ENCODE assay signal across 9 cellular contexts in the genomic region with DNA sequence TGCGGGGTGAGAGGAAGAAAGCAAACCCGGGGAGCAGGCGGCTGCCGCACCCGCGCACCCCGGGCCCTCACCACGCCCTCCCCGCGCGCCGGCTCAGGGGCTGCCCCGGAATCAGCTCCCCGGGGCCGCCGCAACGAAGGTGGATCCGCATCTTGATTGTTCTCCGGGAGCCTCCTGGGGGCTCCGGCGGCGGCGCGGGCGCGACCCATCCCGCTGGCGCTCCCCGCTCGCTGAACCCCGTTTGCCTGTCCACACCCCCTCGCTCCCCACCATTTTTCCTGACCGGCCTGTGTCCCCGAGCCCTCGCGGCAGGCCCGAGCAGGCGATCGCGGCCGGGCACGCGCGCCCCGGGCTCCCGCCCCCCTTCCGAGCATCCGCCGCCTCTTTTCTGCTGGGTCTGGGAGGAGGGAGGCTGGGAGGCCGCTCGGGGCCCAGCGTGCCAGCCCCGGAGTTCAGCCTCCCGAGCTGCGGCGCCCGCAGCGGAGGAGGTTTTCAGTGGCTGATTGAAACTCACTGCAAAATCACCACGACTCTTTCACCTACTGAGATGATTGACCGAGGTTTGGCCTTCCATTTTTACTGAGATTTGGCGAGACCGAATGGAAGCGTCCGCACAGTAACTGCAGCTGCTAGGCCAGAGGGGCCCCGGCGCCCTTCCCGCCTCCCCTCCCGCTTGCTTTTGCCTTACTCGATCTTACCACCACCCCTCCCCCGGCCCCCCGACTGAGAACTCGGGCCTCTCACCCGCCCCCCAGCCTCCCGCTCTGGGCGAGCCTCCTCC. TPM values are rescaled to one million over a fixed set of nuclear protein-coding genes. Genes with fewer than 3 reads are reported as not detected.
DNase-seq lines count a peak whose midpoint lies in the region; ATAC-seq and TF ChIP-seq lines count a peak whose summit lies in the region.
"Had no signal": no experiment of that assay in that cellular context is flagged by ENCODE, and none has a peak within 500 bp of the region (broad histone marks: within the 10 kb centered on the region; RNA-seq: fewer than 3 reads in every experiment).

No MANE protein-coding gene starts in this region.

- WGBS in thyroid gland, 2 donors, result 4 to 5% methylated on average over 20 to 43 of the region's 75 CpGs
- WGBS in prostate gland, result 2% methylated on average over 55 of the region's 75 CpGs

- H3K79me2 ChIP-seq in OCI-LY7 (ENCODE audit: insufficient read depth, low read depth, low read length), result peaks cover 55% of the 10 kb centered on the region

- H3K9me2 ChIP-seq in OCI-LY7 (ENCODE audit: insufficient read depth, low read length), result no peaks in the 10 kb centered on the region

- H3K4me3 ChIP-seq in H7 (ENCODE audit: insufficient read depth, low read depth, low read length) (peak overlapping the region; percentile 90), OCI-LY7 (ENCODE audit: low read depth, low read length, poor library complexity, severe bottlenecking) (peak overlapping the region; percentile 74), stomach smooth muscle (ENCODE audit: low read length in 2 of 2) (peak overlapping the region; percentile 35 to 62), thyroid gland (replicated peaks in 1 of 3) (peak overlapping the region in 1 of 3 donors; percentile 18), prostate gland (peak overlapping the region in 1 of 2 donors; percentile 23)

- TF ChIP-seq CTCF in OCI-LY7 (conservative IDR thresholded peaks at IDR 0.05; ENCODE audit: low read length) (no peak), thyroid gland (IDR thresholded peaks at IDR 0.05) (no peak), prostate gland (IDR thresholded peaks at IDR 0.05) (no peak)

- no TSS peak for BruUV-seq in OCI-LY7 (replicated peaks; lab: Mats Ljungman, UMichigan)

- POLR2A ChIA-PET in OCI-LY7 (lab: Charles Lee), result interaction anchor here (0.6 to 3.9 kb wide), 4 partner anchors 15 to 648 kb away, joined by 3 to 29 read pairs (median 4); no protein-coding TSS in a partner anchor

- no peak overlapping the region; the same call in 1 of the 2 replicates for H2AFZ ChIP-seq in OCI-LY7 (ENCODE audit: low read length)

- H3K4me1 ChIP-seq in OCI-LY7 (ENCODE audit: insufficient read depth, low read length, poor library complexity, severe bottlenecking) (peaks cover 46% of the 10 kb centered on the region), stomach smooth muscle (ENCODE audit: control insufficient read depth, insufficient read depth, low read length) (peaks cover 21% of the 10 kb centered on the region), thyroid gland (peaks cover 33 to 36% of the 10 kb centered on the region in 2 donors), prostate gland (replicated peaks) (peaks cover 6% of the 10 kb centered on the region)

- peak; percentile 68 for ATAC-seq in left ventricle myocardium superior
- no peak for ATAC-seq in activated CD4-positive, CD25-positive, alpha-beta regulatory T cell treated with anti-CD3 and anti-CD28 coated beads, Interleukin-2, amount 50 U/mL, for 24 hours

- H3K9ac ChIP-seq in stomach smooth muscle (ENCODE audit: low read length in 2 of 2), result no peak overlapping the region

- CTCF ChIA-PET in OCI-LY7 (lab: Charles Lee; ENCODE audit: unreplicated experiment), result interaction anchor here (0.6 kb wide), 2 partner anchors 649 to 1156 kb away, joined by 6 to 13 read pairs; no protein-coding TSS in a partner anchor

- peak overlapping the region; percentile 94 for H3K27ac ChIP-seq in OCI-LY7 (ENCODE audit: low read depth, low read length, poor library complexity, severe bottlenecking)
- H3K27ac ChIP-seq in stomach smooth muscle (ENCODE audit: low read length), result no peak overlapping the region
- no peak overlapping the region for H3K27ac ChIP-seq in thyroid gland
- no peak overlapping the region for H3K27ac ChIP-seq in prostate gland
- H3K27ac ChIP-seq: HL-60 had no signal

- H4K20me1 ChIP-seq in OCI-LY7 (ENCODE audit: insufficient read depth, low read length), result no peaks in the 10 kb centered on the region

- H3K36me3 ChIP-seq in H7 (replicated peaks; ENCODE audit: control insufficient read depth, insufficient read depth, low read length) (no peaks in the 10 kb centered on the region), OCI-LY7 (ENCODE audit: insufficient read depth, low read length) (peaks cover 10% of the 10 kb centered on the region), stomach smooth muscle (ENCODE audit: control insufficient read depth in 2 of 2, insufficient read depth in 2 of 2, low read length in 2 of 2) (no peaks in the 10 kb centered on the region), thyroid gland (no peaks in the 10 kb centered on the region), prostate gland (no peaks in the 10 kb centered on the region)

- intact Hi-C loops in OCI-LY7 (cut with micrococcal nuclease; ENCODE audit: unreplicated experiment), result loop anchor here (1.0 to 5.0 kb wide), 5 partner anchors 613 to 1355 kb away; no protein-coding TSS in a partner anchor
- intact Hi-C loops in left ventricle myocardium superior (cut with micrococcal nuclease), result no loop called here
- intact Hi-C loops in thyroid gland (cut with DNase I), result no loop called here
- intact Hi-C loops in prostate gland (cut with DNase I), result no loop called here

- no peak for TF ChIP-seq POLR2A in thyroid gland (IDR thresholded peaks at IDR 0.05)
- no peak for TF ChIP-seq POLR2A in prostate gland (IDR thresholded peaks at IDR 0.05)

- H3K27me3 ChIP-seq in H7 (ENCODE audit: control insufficient read depth, insufficient read depth, low read length) (peaks cover 13% of the 10 kb centered on the region; the same call in 1 of the 2 replicates), stomach smooth muscle (ENCODE audit: control insufficient read depth in 1 of 2, insufficient read depth in 2 of 2, low read length in 2 of 2) (peaks cover 32 to 86% of the 10 kb centered on the region in 2 donors), thyroid gland (peaks cover 57% of the 10 kb centered on the region), prostate gland (replicated peaks; ENCODE audit: insufficient read depth) (peaks cover 42% of the 10 kb centered on the region)

- DNase-seq in H7 (peak; percentile 87), OCI-LY7 (ENCODE audit: low spot score) (peak; percentile 85), left ventricle myocardium superior (peak; percentile 21), thyroid gland (no peak), prostate gland (ENCODE audit: low spot score) (no peak)
- DNase-seq in activated CD4-positive, CD25-positive, alpha-beta regulatory T cell (lab: John Stamatoyannopoulos, UW), result no peak

- H3K9me3 ChIP-seq in OCI-LY7 (ENCODE audit: low read length) (no peaks in the 10 kb centered on the region), stomach smooth muscle (ENCODE audit: control insufficient read depth in 2 of 2, low read length in 2 of 2) (no peaks in the 10 kb centered on the region), thyroid gland (no peaks in the 10 kb centered on the region), prostate gland (no peaks in the 10 kb centered on the region)

- H3K4me2 ChIP-seq in OCI-LY7 (ENCODE audit: low read length), result peak overlapping the region; percentile 94

RNA-seq across cellular contexts. Expression of a gene that starts 4.7 kb away (rescaled TPM):
- total RNA-seq in H7 (2014; rRNA removed; shearing (Covaris generic)), result 20.9 and 26.6 TPM in 2 replicates
- 6.8 and 7.7 TPM in 2 replicates for total RNA-seq in OCI-LY7 (2014; rRNA removed; shearing (Covaris generic))
- total RNA-seq in OCI-LY7 (2022) (13.0 and 14.8 TPM in 2 replicates), left ventricle myocardium superior (0.10 TPM), thyroid gland (not detected), prostate gland (not detected)

Comparison
In these comparisons a context has a peak if more than half of its experiments do, and no peak if none do; other contexts are left out.
1. DNase-seq: peak in H7 (single experiment), OCI-LY7 (single experiment) and left ventricle myocardium superior (single experiment); none in thyroid gland (0 of 2), activated CD4-positive, CD25-positive, alpha-beta regulatory T cell (0 of 4) and prostate gland (single experiment).